Comparison of ENCODE assay signal across 16 cellular contexts in the genomic region with DNA sequence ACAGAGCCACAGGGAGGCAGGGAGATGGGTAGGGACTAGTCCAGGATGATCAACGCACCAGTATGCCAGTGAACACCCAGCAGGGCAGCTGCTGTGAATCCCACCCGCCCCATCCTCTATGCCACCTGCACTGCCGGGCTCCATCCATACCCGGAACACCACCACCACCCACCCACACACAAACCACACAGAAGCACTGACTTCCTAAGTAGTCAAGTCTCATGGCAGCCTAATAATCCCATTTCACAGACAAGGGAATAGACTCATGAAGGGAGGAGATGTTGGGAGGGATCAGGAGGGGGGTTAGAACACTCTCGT. TPM values are rescaled to one million over a fixed set of nuclear protein-coding genes. Genes with fewer than 3 reads are reported as not detected.
DNase-seq lines count a peak whose midpoint lies in the region; ATAC-seq, FAIRE-seq and TF ChIP-seq lines count a peak whose summit lies in the region.
"Had no signal": no experiment of that assay in that cellular context is flagged by ENCODE, and none has a peak within 500 bp of the region (broad histone marks: within the 10 kb centered on the region; RNA-seq: fewer than 3 reads in every experiment).

No MANE protein-coding gene starts in this region.

- H3K9ac ChIP-seq in H1 (replicated peaks in 1 of 4; ENCODE audit: extremely low read depth in 1 of 4, low read depth in 3 of 4, low read length in 3 of 4), result no peak overlapping the region
- H3K9ac ChIP-seq in kidney (ENCODE audit: low read length in 2 of 2), result no peak overlapping the region

- no peak for TF ChIP-seq POLR2A in H1 (IDR thresholded peaks at IDR 0.05; ENCODE audit: control extremely low read depth in 1 of 2, low read depth in 2 of 2, low read length in 2 of 2)

- no peak overlapping the region for H4K91ac ChIP-seq in H1 (replicated peaks; ENCODE audit: insufficient read length, low read length)

- WGBS in H1 (ENCODE audit: extremely low coverage in 1 of 2, insufficient coverage in 1 of 2, insufficient read length in 1 of 2, insufficient replicate concordance in 2 of 2, low coverage in 1 of 2, low lambda C conversion rate in 2 of 2, missing lambda C conversion rate in 1 of 2), 2 experiments, result 93% methylated on average over 5 of the region's 5 CpGs; no CpG with 5 or more reads in 1 of the 2 experiments

- H2BK20ac ChIP-seq in H1 (ENCODE audit: low read length), result no peak overlapping the region

- H4K8ac ChIP-seq in H1 (ENCODE audit: extremely low read depth, insufficient read depth, low read length), result no peak overlapping the region

- H3K79me1 ChIP-seq in H1 (ENCODE audit: low read depth, low read length), result peaks cover 19% of the 10 kb centered on the region

- peaks cover 6% of the 10 kb centered on the region for H3K23me2 ChIP-seq in H1 (ENCODE audit: low read depth, low read length)

- no peak overlapping the region for H3K18ac ChIP-seq in H1 (ENCODE audit: extremely low read depth, low read length)

- H3K56ac ChIP-seq in H1 (replicated peaks; ENCODE audit: insufficient read length, low read depth, low read length), result no peak overlapping the region

- H3K14ac ChIP-seq in H1 (ENCODE audit: insufficient read length), result no peak overlapping the region

- peaks cover 6 to 36% of the 10 kb centered on the region in 2 experiments; a peak in 3 of 4 replicates for H3K79me2 ChIP-seq in H1 (ENCODE audit: control insufficient read depth in 1 of 2, insufficient read depth in 2 of 2, low read length in 2 of 2)

- no peak overlapping the region for H3K4me3 ChIP-seq in left ventricle myocardium inferior
- no peak overlapping the region for H3K4me3 ChIP-seq in H1 (ENCODE audit: extremely low read depth in 1 of 4, insufficient read depth in 2 of 4, low read depth in 3 of 4, low read length in 4 of 4)
- no peak overlapping the region for H3K4me3 ChIP-seq in kidney (ENCODE audit: low read length in 2 of 2)
- H3K4me3 ChIP-seq: GM12878 had no signal

- H3K4me2 ChIP-seq in H1 (ENCODE audit: insufficient read depth in 1 of 2, low read depth in 2 of 2, low read length in 2 of 2), result no peak overlapping the region

- intact Hi-C loops in Right ventricle myocardium inferior (cut with DNase I), result no loop called here
- intact Hi-C loops in left ventricle myocardium inferior (cut with micrococcal nuclease), result no loop called here
- intact Hi-C loops in kidney (cut with DNase I), result no loop called here

- no peak for TF ChIP-seq RAD21 in H1 (IDR thresholded peaks at IDR 0.05 in 1 of 2, conservative IDR thresholded peaks at IDR 0.05 in 1 of 2; ENCODE audit: low read depth in 2 of 2, low read length in 2 of 2)

- no peaks in the 10 kb centered on the region for H3K9me3 ChIP-seq in left ventricle myocardium inferior (replicated peaks)
- H3K9me3 ChIP-seq in KOPT-K1 (ENCODE audit: insufficient read depth, low read length, poor library complexity, severe bottlenecking), result no peaks in the 10 kb centered on the region
- H3K9me3 ChIP-seq in H1 (ENCODE audit: insufficient read depth in 2 of 2, low read depth in 1 of 2, low read length in 1 of 2), result no peaks in the 10 kb centered on the region
- no peaks in the 10 kb centered on the region for H3K9me3 ChIP-seq in kidney (ENCODE audit: control insufficient read depth in 1 of 2, low read length in 2 of 2)
- H3K9me3 ChIP-seq: BE2C had no signal

- peaks cover 93% of the 10 kb centered on the region for H3K27me3 ChIP-seq in left ventricle myocardium inferior (ENCODE audit: low read depth)
- H3K27me3 ChIP-seq in H1 (replicated peaks in 1 of 4; ENCODE audit: control insufficient read depth in 3 of 4, extremely low read depth in 1 of 4, insufficient read depth in 3 of 4, low read length in 3 of 4), result no peaks in the 10 kb centered on the region; a peak in 3 of 7 replicates

- H3K23ac ChIP-seq in H1 (ENCODE audit: insufficient read length), result no peak overlapping the region

- no peak overlapping the region for H3K27ac ChIP-seq in left ventricle myocardium inferior (replicated peaks)
- peak overlapping the region; percentile 61 for H3K27ac ChIP-seq in KOPT-K1 (ENCODE audit: low read depth, low read length, poor library complexity, severe bottlenecking)
- no peak overlapping the region for H3K27ac ChIP-seq in H1 (ENCODE audit: low read depth, low read length)
- no peak overlapping the region for H3K27ac ChIP-seq in kidney (ENCODE audit: low read depth in 2 of 2, low read length in 2 of 2)
- H3K27ac ChIP-seq: HL-60 had no signal

- no peak overlapping the region for H2BK5ac ChIP-seq in H1 (ENCODE audit: low read depth, low read length)

- POLR2A ChIA-PET in H1 (lab: Charles Lee; ENCODE audit: partially characterized antibody), result interaction anchor here (0.9 to 32.0 kb wide), 6 partner anchors 12 to 212 kb away, joined by 3 to 1025 read pairs (median 4); a partner anchor contains a TSS

- no peak overlapping the region for H2BK120ac ChIP-seq in H1 (replicated peaks; ENCODE audit: low read depth, low read length)

- no peak for TF ChIP-seq EP300 in H1 (IDR thresholded peaks at IDR 0.05; ENCODE audit: borderline replicate concordance in 1 of 2, low read depth in 2 of 2, low read length in 2 of 2)

- no peak overlapping the region for H4K5ac ChIP-seq in H1 (ENCODE audit: insufficient read length, low read depth, low read length)

- no peak for TF ChIP-seq CTCF in left ventricle myocardium inferior (IDR thresholded peaks at IDR 0.05; ENCODE audit: borderline replicate concordance)
- TF ChIP-seq CTCF in H1 (IDR thresholded peaks at IDR 0.05; ENCODE audit: control extremely low read depth in 1 of 3, insufficient read depth in 1 of 3, low read depth in 1 of 3, low read length in 3 of 3), result no peak
- TF ChIP-seq CTCF in kidney (IDR thresholded peaks at IDR 0.05; ENCODE audit: borderline replicate concordance, extremely low read depth, insufficient read depth), result no peak

- FAIRE-seq in H1 (lab: Jason Lieb, UNC) (no peak), kidney (lab: Jason Lieb, UNC) (no peak), urothelium cell line (lab: Jason Lieb, UNC) (no peak)
- FAIRE-seq: GM12878 had no signal

- peak; percentile 21 for DNase-seq in Right ventricle myocardium inferior (ENCODE audit: missing footprints)
- DNase-seq in left ventricle myocardium inferior, result no peak
- DNase-seq in H1 (ENCODE audit: low read depth in 1 of 2, low spot score in 2 of 2), result no peak
- no peak for DNase-seq in kidney
- no peak for DNase-seq in urothelium cell line (ENCODE audit: low spot score)
- DNase-seq: BE2C; CD4-positive, alpha-beta memory T cell; DMS153; DMS79; GF-D8; GOT3 had no signal

- no peaks in the 10 kb centered on the region for H3K36me3 ChIP-seq in left ventricle myocardium inferior
- no peaks in the 10 kb centered on the region for H3K36me3 ChIP-seq in KOPT-K1 (ENCODE audit: insufficient read depth, low read length)
- peaks cover 0 to 6% (median 0%) of the 10 kb centered on the region in 4 experiments; a peak in 1 of 8 replicates for H3K36me3 ChIP-seq in H1 (ENCODE audit: control insufficient read depth in 2 of 4, insufficient read depth in 4 of 4, low read length in 3 of 4)
- H3K36me3 ChIP-seq in kidney (ENCODE audit: control insufficient read depth in 1 of 2, insufficient read depth in 2 of 2, low read length in 2 of 2), result no peaks in the 10 kb centered on the region
- H3K36me3 ChIP-seq: BE2C had no signal

- H2BK15ac ChIP-seq in H1 (ENCODE audit: low read length), result no peak overlapping the region

- H3K4me1 ChIP-seq in left ventricle myocardium inferior (peaks cover 14% of the 10 kb centered on the region), H1 (replicated peaks in 1 of 4; ENCODE audit: control insufficient read depth in 3 of 4, insufficient read depth in 4 of 4, low read length in 3 of 4) (peaks cover 2 to 34% (median 27%) of the 10 kb centered on the region in 4 experiments), kidney (ENCODE audit: control insufficient read depth in 1 of 2, insufficient read depth in 1 of 2, low read depth in 1 of 2, low read length in 2 of 2) (peaks cover 0 to 6% of the 10 kb centered on the region in 2 donors)
- H3K4me1 ChIP-seq: BE2C had no signal

- peak overlapping the region; percentile 0; the same call in 1 of the 2 replicates for H2AK5ac ChIP-seq in H1 (ENCODE audit: low read depth, low read length)

- ATAC-seq in Right ventricle myocardium inferior, result no peak
- ATAC-seq in HG03135 (IDR thresholded peaks at IDR 0.05; ENCODE audit: unreplicated experiment), result no peak
- ATAC-seq: GM12878 had no signal

- H2BK12ac ChIP-seq in H1 (ENCODE audit: low read depth, low read length), result no peak overlapping the region

- CTCF ChIA-PET in H1 (lab: Charles Lee; ENCODE audit: partially characterized antibody), result interaction anchor here (0.9 to 7.3 kb wide), 6 partner anchors 10 to 40 kb away, joined by 3 to 129 read pairs (median 6); no protein-coding TSS in a partner anchor

- H4K20me1 ChIP-seq in H1 (replicated peaks in 1 of 2; ENCODE audit: control insufficient read depth in 1 of 2, insufficient read depth in 2 of 2, low read length in 2 of 2), result peaks cover 0 to 11% of the 10 kb centered on the region in 2 experiments

- no peak overlapping the region for H2AFZ ChIP-seq in H1 (ENCODE audit: low read length)

- no peak overlapping the region for H3K4ac ChIP-seq in H1 (replicated peaks; ENCODE audit: insufficient read length, low read depth, low read length)

RNA-seq across cellular contexts. Expression of a gene that starts 6.3 kb away (rescaled TPM):
- total RNA-seq in Right ventricle myocardium inferior (0.03 TPM), left ventricle myocardium inferior (0.05 TPM), kidney (0.28 TPM)
- total RNA-seq in H1 (2021; fragmentation: NEBNext Ultra II Directional; extraction: Animal tissue kit (Norgen Biotek cat#: 25700)), result 17.6 and 18.9 TPM in 2 replicates
- polyA plus RNA-seq in H1 (2011; rRNA removed) (4.6 and 4.8 TPM in 2 replicates), kidney (ENCODE audit: insufficient read depth, low read depth, low replicate concordance) (0.17 TPM)
- polyA plus RNA-seq in H1 (2011; cell fraction: cytosol; rRNA removed), result 5.0 TPM
- polyA plus RNA-seq in H1 (2011; cell fraction: nucleus; rRNA removed), result 5.7 TPM
- 9.5 to 11.2 TPM (median 10.4 TPM) in 4 replicates for polyA plus RNA-seq in H1 (2012, experiment 1 of 2)
- polyA plus RNA-seq in H1 (2012, experiment 2 of 2), result 10.6 TPM
- 16.0 TPM for polyA plus RNA-seq in H1 (2013, experiment 1 of 2)
- polyA plus RNA-seq in H1 (2013, experiment 2 of 2), result 18.1 TPM
- 8.4 and 9.0 TPM in 2 replicates for polyA minus RNA-seq in H1 (2011; rRNA and poly(A)+ RNA removed)
- polyA minus RNA-seq in H1 (2011; cell fraction: cytosol; rRNA and poly(A)+ RNA removed), result 6.7 TPM
- polyA minus RNA-seq in H1 (2011; cell fraction: nucleus; rRNA and poly(A)+ RNA removed), result 4.6 TPM

RNA-seq across cellular contexts. Expression of a gene that starts 16.9 kb away (rescaled TPM):
- total RNA-seq in Right ventricle myocardium inferior (20.1 TPM), left ventricle myocardium inferior (17.2 TPM), kidney (36.8 TPM)
- total RNA-seq in H1 (2021; fragmentation: NEBNext Ultra II Directional; extraction: Animal tissue kit (Norgen Biotek cat#: 25700)), result 310 and 314 TPM in 2 replicates
- polyA plus RNA-seq in H1 (2011; rRNA removed) (469 and 710 TPM in 2 replicates), kidney (ENCODE audit: insufficient read depth, low read depth, low replicate concordance) (51.7 TPM)
- polyA plus RNA-seq in H1 (2011; cell fraction: cytosol; rRNA removed), result 618 TPM
- 791 TPM for polyA plus RNA-seq in H1 (2011; cell fraction: nucleus; rRNA removed)
- polyA plus RNA-seq in H1 (2012, experiment 1 of 2), result 284 to 411 TPM (median 375 TPM) in 4 replicates
- 511 TPM for polyA plus RNA-seq in H1 (2012, experiment 2 of 2)
- polyA plus RNA-seq in H1 (2013, experiment 1 of 2), result 239 TPM
- 240 TPM for polyA plus RNA-seq in H1 (2013, experiment 2 of 2)
- polyA minus RNA-seq in H1 (2011; rRNA and poly(A)+ RNA removed), result 212 and 312 TPM in 2 replicates
- 182 TPM for polyA minus RNA-seq in H1 (2011; cell fraction: cytosol; rRNA and poly(A)+ RNA removed)
- polyA minus RNA-seq in H1 (2011; cell fraction: nucleus; rRNA and poly(A)+ RNA removed), result 206 TPM

RNA-seq across cellular contexts. Expression of a gene that starts 33.9 kb away (rescaled TPM):
- 11.8 TPM for total RNA-seq in Right ventricle myocardium inferior
- 10.3 TPM for total RNA-seq in left ventricle myocardium inferior
- 0.29 and 0.54 TPM in 2 replicates for total RNA-seq in H1 (2021; fragmentation: NEBNext Ultra II Directional; extraction: Animal tissue kit (Norgen Biotek cat#: 25700))
- polyA plus RNA-seq in H1 (2011; rRNA removed), result 0.86 and 1.2 TPM in 2 replicates
- polyA plus RNA-seq in H1 (2011; cell fraction: cytosol; rRNA removed), result 0.76 TPM
- polyA plus RNA-seq in H1 (2011; cell fraction: nucleus; rRNA removed), result 0.53 TPM
- 0.69 to 1.1 TPM (median 1.0 TPM) in 4 replicates for polyA plus RNA-seq in H1 (2012, experiment 1 of 2)
- polyA plus RNA-seq in H1 (2012, experiment 2 of 2), result 0.62 TPM
- 0.47 TPM for polyA plus RNA-seq in H1 (2013, experiment 1 of 2)
- 0.39 TPM for polyA plus RNA-seq in H1 (2013, experiment 2 of 2)
- polyA minus RNA-seq in H1 (2011; rRNA and poly(A)+ RNA removed), result 0.19 and 0.32 TPM in 2 replicates
- not detected for polyA minus RNA-seq in H1 (2011; cell fraction: cytosol; rRNA and poly(A)+ RNA removed)
- polyA minus RNA-seq in H1 (2011; cell fraction: nucleus; rRNA and poly(A)+ RNA removed), result not detected
- 8.1 TPM for total RNA-seq in kidney
- polyA plus RNA-seq in kidney (ENCODE audit: insufficient read depth, low read depth, low replicate concordance), result 11.2 TPM
- total RNA-seq: A172 had no signal

RNA-seq across cellular contexts. Expression of a gene that starts 38.1 kb away (rescaled TPM):
- total RNA-seq in Right ventricle myocardium inferior (18.3 TPM), left ventricle myocardium inferior (16.6 TPM), kidney (66.1 TPM)
- 69.7 and 70.9 TPM in 2 replicates for total RNA-seq in H1 (2021; fragmentation: NEBNext Ultra II Directional; extraction: Animal tissue kit (Norgen Biotek cat#: 25700))
- polyA plus RNA-seq in H1 (2011; rRNA removed) (192 and 261 TPM in 2 replicates), kidney (ENCODE audit: insufficient read depth, low read depth, low replicate concordance) (140 TPM)
- 143 TPM for polyA plus RNA-seq in H1 (2011; cell fraction: cytosol; rRNA removed)
- 170 TPM for polyA plus RNA-seq in H1 (2011; cell fraction: nucleus; rRNA removed)
- 62.9 to 98.6 TPM (median 90.5 TPM) in 4 replicates for polyA plus RNA-seq in H1 (2012, experiment 1 of 2)
- 114 TPM for polyA plus RNA-seq in H1 (2012, experiment 2 of 2)
- 85.2 TPM for polyA plus RNA-seq in H1 (2013, experiment 1 of 2)
- 106 TPM for polyA plus RNA-seq in H1 (2013, experiment 2 of 2)
- polyA minus RNA-seq in H1 (2011; rRNA and poly(A)+ RNA removed), result 53.6 and 60.7 TPM in 2 replicates
- polyA minus RNA-seq in H1 (2011; cell fraction: cytosol; rRNA and poly(A)+ RNA removed), result 48.1 TPM
- 36.8 TPM for polyA minus RNA-seq in H1 (2011; cell fraction: nucleus; rRNA and poly(A)+ RNA removed)

RNA-seq across cellular contexts. Expression of a gene that starts 43.2 kb away (rescaled TPM):
- total RNA-seq in Right ventricle myocardium inferior, result 19.0 TPM
- 20.2 TPM for total RNA-seq in left ventricle myocardium inferior
- 27.2 and 29.2 TPM in 2 replicates for total RNA-seq in H1 (2021; fragmentation: NEBNext Ultra II Directional; extraction: Animal tissue kit (Norgen Biotek cat#: 25700))
- polyA plus RNA-seq in H1 (2011; rRNA removed), result 27.0 and 43.0 TPM in 2 replicates
- polyA plus RNA-seq in H1 (2011; cell fraction: cytosol; rRNA removed), result 42.8 TPM
- 137 TPM for polyA plus RNA-seq in H1 (2011; cell fraction: nucleus; rRNA removed)
- polyA plus RNA-seq in H1 (2012, experiment 1 of 2), result 21.1 to 33.1 TPM (median 30.9 TPM) in 4 replicates
- 19.3 TPM for polyA plus RNA-seq in H1 (2012, experiment 2 of 2)
- polyA plus RNA-seq in H1 (2013, experiment 1 of 2), result 23.1 TPM
- 21.5 TPM for polyA plus RNA-seq in H1 (2013, experiment 2 of 2)
- polyA minus RNA-seq in H1 (2011; rRNA and poly(A)+ RNA removed), result 12.6 and 15.0 TPM in 2 replicates
- polyA minus RNA-seq in H1 (2011; cell fraction: cytosol; rRNA and poly(A)+ RNA removed), result 17.6 TPM
- polyA minus RNA-seq in H1 (2011; cell fraction: nucleus; rRNA and poly(A)+ RNA removed), result 37.9 TPM
- total RNA-seq in kidney, result 22.5 TPM
- polyA plus RNA-seq in kidney (ENCODE audit: insufficient read depth, low read depth, low replicate concordance), result 66.6 TPM

Comparison
In these comparisons a context has a peak if more than half of its experiments do, and no peak if none do; other contexts are left out.
1. RNA of a gene that starts 6.3 kb away (total RNA-seq): 17.6 to 18.9 TPM in H1; 0.28 TPM in kidney (single experiment), 0.05 TPM in left ventricle myocardium inferior (single experiment) and 0.03 TPM in Right ventricle myocardium inferior (single experiment); every median in the first group is over 10 times any median in the second.